11 cellular contexts compared by ENCODE assay signal in genomic region chr11:707817-708420, GRCh38. TPM values are rescaled to one million over a fixed set of nuclear protein-coding genes. Genes with fewer than 3 reads are reported as not detected.
A peak's percentile ranks its signal among the peaks of the same experiment; 100 is the strongest.
DNase-seq lines count a peak whose midpoint lies in the region; ATAC-seq and TF ChIP-seq lines count a peak whose summit lies in the region.
"Had no signal": no experiment of that assay in that cellular context is flagged by ENCODE, and none has a peak within 500 bp of the region (broad histone marks: within the 10 kb centered on the region; RNA-seq: fewer than 3 reads in every experiment).

No MANE protein-coding gene starts in this region.

- CTCF ChIA-PET in HCT116 (lab: Charles Lee) = no interaction called here

- intact Hi-C loops in HCT116 (cut with micrococcal nuclease) = no loop called here
- intact Hi-C loops in body of pancreas (cut with DNase I) = no loop called here
- intact Hi-C loops in right lobe of liver (cut with DNase I) = no loop called here

- POLR2A ChIA-PET in HCT116 (lab: Charles Lee) = no interaction called here

- H3K9me2 ChIP-seq in HCT116 (ENCODE audit: insufficient read depth) = no peaks in the 10 kb centered on the region

- H3K27me3 ChIP-seq in HCT116 (ENCODE audit: insufficient read depth, low read length) (no peaks in the 10 kb centered on the region), body of pancreas (no peaks in the 10 kb centered on the region), right lobe of liver (no peaks in the 10 kb centered on the region), subcutaneous abdominal adipose tissue (ENCODE audit: control insufficient read depth in 5 of 5, insufficient read depth in 4 of 5, low read length in 5 of 5) (peaks cover 23 to 43% (median 40%) of the 10 kb centered on the region in 5 donors)

- H3K4me2 ChIP-seq in HCT116 (ENCODE audit: low read length) = peak overlapping the region; percentile 98

- TF ChIP-seq RAD21 in HCT116 (IDR thresholded peaks at IDR 0.05; ENCODE audit: low read depth) = no peak

- RAD21 ChIA-PET in HCT116 (lab: Charles Lee; ENCODE audit: low non-redundant PET in 1 of 2, low total read pairs in 2 of 2, uncharacterized antibody in 2 of 2, unreplicated experiment in 2 of 2) = no interaction called here

- H3K27ac ChIP-seq in HCT116 (ENCODE audit: low read depth, low read length) = peak overlapping the region; percentile 99
- H3K27ac ChIP-seq in body of pancreas = peak overlapping the region; percentile 74 to 94 (median 88)
- peak overlapping the region in 2 of 3 donors; percentile 53 to 77 for H3K27ac ChIP-seq in right lobe of liver
- peak overlapping the region; percentile 41 for H3K27ac ChIP-seq in subcutaneous abdominal adipose tissue (ENCODE audit: low read depth, low read length)
- H3K27ac ChIP-seq: neutrophil had no signal

- no peaks in the 10 kb centered on the region for H3K9me3 ChIP-seq in HCT116 (ENCODE audit: control insufficient read depth in 1 of 2, insufficient read depth in 1 of 2, low read depth in 1 of 2, low read length in 2 of 2)
- no peaks in the 10 kb centered on the region for H3K9me3 ChIP-seq in body of pancreas
- no peaks in the 10 kb centered on the region for H3K9me3 ChIP-seq in right lobe of liver
- no peaks in the 10 kb centered on the region for H3K9me3 ChIP-seq in subcutaneous abdominal adipose tissue (ENCODE audit: control insufficient read depth in 5 of 5, low read length in 5 of 5)
- H3K9me3 ChIP-seq: neutrophil had no signal

- no peak for TF ChIP-seq POLR2A in HCT116 (IDR thresholded peaks at IDR 0.05; ENCODE audit: borderline replicate concordance, extremely low read depth, insufficient read depth, insufficient read length)
- TF ChIP-seq POLR2A in body of pancreas (IDR thresholded peaks at IDR 0.05) = peak in 1 of 3 donors; percentile 19
- TF ChIP-seq POLR2A in right lobe of liver (IDR thresholded peaks at IDR 0.05) = no peak

- peak overlapping the region; percentile 89 for H3K9ac ChIP-seq in HCT116 (ENCODE audit: low read length)
- no peak overlapping the region for H3K9ac ChIP-seq in subcutaneous abdominal adipose tissue (ENCODE audit: low read length in 5 of 5)

- H3K79me2 ChIP-seq in HCT116 (ENCODE audit: insufficient read depth, low read length) = peaks cover 37% of the 10 kb centered on the region

- BruUV-seq in HCT116 (replicated peaks; lab: Mats Ljungman, UMichigan) = no TSS peak

- H2AFZ ChIP-seq in HCT116 (ENCODE audit: low read depth, low read length, poor library complexity, severe bottlenecking) = no peak overlapping the region

- peak overlapping the region; percentile 87 to 96 for H3K4me3 ChIP-seq in HCT116 (replicated peaks in 1 of 2; ENCODE audit: low read depth in 1 of 2, low read length in 2 of 2)
- H3K4me3 ChIP-seq in body of pancreas = no peak overlapping the region
- peak overlapping the region; percentile 67 to 91 (median 86) for H3K4me3 ChIP-seq in right lobe of liver
- H3K4me3 ChIP-seq in subcutaneous abdominal adipose tissue (ENCODE audit: low read depth in 1 of 5, low read length in 5 of 5) = no peak overlapping the region
- H3K4me3 ChIP-seq: K562 had no signal

- ATAC-seq in HCT116 (peak; percentile 0; the same call in 1 of the 2 replicates), body of pancreas (peak; percentile 22), right lobe of liver (no peak)
- ATAC-seq: K562, T-cell had no signal

- no peaks in the 10 kb centered on the region for H4K20me1 ChIP-seq in HCT116 (ENCODE audit: insufficient read depth)

- H3K36me3 ChIP-seq in HCT116 (ENCODE audit: control insufficient read depth in 1 of 2, insufficient read depth in 2 of 2, low read length in 2 of 2) (0 out of 4 replicates have a peak, but pooled peaks cover 0 to 7% of the 10 kb centered on the region in 2 experiments), body of pancreas (replicated peaks in 1 of 2; ENCODE audit: insufficient read depth in 1 of 2, low read depth in 2 of 2) (no peaks in the 10 kb centered on the region), right lobe of liver (no peaks in the 10 kb centered on the region), subcutaneous abdominal adipose tissue (ENCODE audit: control insufficient read depth in 5 of 5, insufficient read depth in 5 of 5, low read length in 5 of 5) (peaks cover 0 to 11% (median 8%) of the 10 kb centered on the region in 5 donors)

- 35% methylated on average over 14 of the region's 16 CpGs; no CpG with 5 or more reads in 1 of the 2 donors for WGBS in body of pancreas, 2 donors
- 67% methylated on average over 1 of the region's 16 CpGs for WGBS in right lobe of liver (ENCODE audit: insufficient coverage, low coverage, low lambda C conversion rate, missing lambda C conversion rate)

- no peak for DNase-seq in HCT116 (ENCODE audit: low read depth, low spot score)
- DNase-seq in body of pancreas = peak; percentile 52 to 76 (median 66)
- peak in 1 of 3 donors; percentile 50 for DNase-seq in right lobe of liver
- no peak for DNase-seq in activated CD4-positive, alpha-beta T cell treated with anti-CD3 and anti-CD28 coated beads, Interleukin-2, amount 50 U/mL, for 4 hours
- no peak for DNase-seq in NCI-H2029 treated with DMSO at 0.1 percent for 48 hours (lab: John Stamatoyannopoulos, UW)
- DNase-seq in mucosa of gallbladder (ENCODE audit: low spot score) = no peak
- DNase-seq in NCI-H2171 treated with DMSO at 0.1 percent for 48 hours (lab: John Stamatoyannopoulos, UW) = no peak
- DNase-seq: T-cell had no signal

- TF ChIP-seq CTCF in HCT116 (IDR thresholded peaks at IDR 0.05 in 2 of 3, conservative IDR thresholded peaks at IDR 0.05 in 1 of 3; ENCODE audit: borderline replicate concordance in 1 of 3, insufficient read depth in 1 of 3, low read depth in 2 of 3, low read length in 2 of 3) (no peak), body of pancreas (IDR thresholded peaks at IDR 0.05) (no peak), right lobe of liver (IDR thresholded peaks at IDR 0.05) (no peak)

- H3K4me1 ChIP-seq in HCT116 (ENCODE audit: control insufficient read depth in 1 of 2, insufficient read depth in 2 of 2, low read length in 2 of 2) = peaks cover 41 to 64% of the 10 kb centered on the region in 2 experiments
- H3K4me1 ChIP-seq in body of pancreas = peaks cover 85% of the 10 kb centered on the region
- peaks cover 0 to 49% (median 22%) of the 10 kb centered on the region in 4 donors for H3K4me1 ChIP-seq in right lobe of liver
- peaks cover 0 to 46% (median 35%) of the 10 kb centered on the region in 5 donors for H3K4me1 ChIP-seq in subcutaneous abdominal adipose tissue (ENCODE audit: control insufficient read depth in 5 of 5, insufficient read depth in 5 of 5, low read length in 5 of 5)

TF ChIP-seq in HCT116, 20 proteins besides CTCF, POLR2A, EP300 and RAD21:
- TF ChIP-seq EZH2 (IDR thresholded peaks at IDR 0.05) (no peak), CBX3 (IDR thresholded peaks at IDR 0.05; ENCODE audit: low read depth) (no peak), YY1 (IDR thresholded peaks at IDR 0.05; ENCODE audit: extremely low read depth, insufficient replicate concordance, low read depth, low read length) (no peak), ZFX (IDR thresholded peaks at IDR 0.05) (no peak), ZBTB33 (IDR thresholded peaks at IDR 0.05; ENCODE audit: extremely low read depth, insufficient replicate concordance, low read length) (no peak)
TF ChIP-seq in HCT116: peak in this region for 0.

RNA-seq across cellular contexts. Expression of gene EPS8L2, which starts 1.9 kb away (rescaled TPM):
- total RNA-seq in HCT116 (2021; ENCODE audit: unreplicated experiment) (157 TPM), body of pancreas (100 to 1,000 TPM; 126 to 153 TPM), right lobe of liver (100 to 1,000 TPM in 5 of 6 experiments, 10 to 100 TPM in 1; 95.8 to 184 (median 120) TPM), mucosa of gallbladder (228 TPM)
- polyA plus RNA-seq in HCT116 (2012) = 149 and 211 TPM in 2 replicates

RNA-seq across cellular contexts. Expression of gene TMEM80, which starts 12.3 kb away (rescaled TPM):
- 18.4 TPM for total RNA-seq in HCT116 (2021; ENCODE audit: unreplicated experiment)
- polyA plus RNA-seq in HCT116 (2012) = 14.2 and 14.8 TPM in 2 replicates
- 10 to 100 TPM; 21.8 to 36.3 TPM for total RNA-seq in body of pancreas
- total RNA-seq in right lobe of liver = 10 to 100 TPM in 3 of 6 experiments, 1 to 10 TPM in 3; 6.9 to 15.5 (median 10.5) TPM
- total RNA-seq in mucosa of gallbladder = 52.0 TPM

RNA-seq across cellular contexts. Expression of gene DEAF1, which starts 12.9 kb away (rescaled TPM):
- total RNA-seq in HCT116 (2021; ENCODE audit: unreplicated experiment) (33.9 TPM), body of pancreas (10 to 100 TPM; 15.8 to 28.0 TPM), right lobe of liver (10 to 100 TPM; 11.3 to 17.9 (median 14.0) TPM), mucosa of gallbladder (45.0 TPM)
- 29.3 and 33.1 TPM in 2 replicates for polyA plus RNA-seq in HCT116 (2012)

RNA-seq across cellular contexts. Expression of gene TALDO1, which starts 39.3 kb away (rescaled TPM):
- total RNA-seq in HCT116 (2021; ENCODE audit: unreplicated experiment) (242 TPM), body of pancreas (100 to 1,000 TPM in 1 of 2 donors, 10 to 100 TPM in 1; 78.9 to 119 TPM), right lobe of liver (100 to 1,000 TPM; 102 to 184 (median 150) TPM), mucosa of gallbladder (176 TPM)
- 186 and 202 TPM in 2 replicates for polyA plus RNA-seq in HCT116 (2012)

Comparison
In these comparisons a context has a peak if more than half of its experiments do, and no peak if none do; other contexts are left out.
1. ATAC-seq: peak in HCT116 (single experiment) and body of pancreas (single experiment); none in right lobe of liver (0 of 4).
2. DNase-seq: peak in body of pancreas (4 of 4); none in HCT116 (single experiment), activated CD4-positive, alpha-beta T cell treated with anti-CD3 and anti-CD28 coated beads, Interleukin-2, amount 50 U/mL, for 4 hours (0 of 2), NCI-H2029 treated with DMSO at 0.1 percent for 48 hours (single experiment), mucosa of gallbladder (single experiment) and NCI-H2171 treated with DMSO at 0.1 percent for 48 hours (single experiment).
3. H3K27ac ChIP-seq: peak in every context shown above with its lines; median percentile 99 in HCT116; 88 in body of pancreas; 65 in right lobe of liver; 41 in subcutaneous abdominal adipose tissue.
4. H3K4me3 ChIP-seq: peak in HCT116 (2 of 2) and right lobe of liver (3 of 3); none in body of pancreas (0 of 2) and subcutaneous abdominal adipose tissue (0 of 5).